9 cellular contexts compared by ENCODE assay signal in the genomic region with DNA sequence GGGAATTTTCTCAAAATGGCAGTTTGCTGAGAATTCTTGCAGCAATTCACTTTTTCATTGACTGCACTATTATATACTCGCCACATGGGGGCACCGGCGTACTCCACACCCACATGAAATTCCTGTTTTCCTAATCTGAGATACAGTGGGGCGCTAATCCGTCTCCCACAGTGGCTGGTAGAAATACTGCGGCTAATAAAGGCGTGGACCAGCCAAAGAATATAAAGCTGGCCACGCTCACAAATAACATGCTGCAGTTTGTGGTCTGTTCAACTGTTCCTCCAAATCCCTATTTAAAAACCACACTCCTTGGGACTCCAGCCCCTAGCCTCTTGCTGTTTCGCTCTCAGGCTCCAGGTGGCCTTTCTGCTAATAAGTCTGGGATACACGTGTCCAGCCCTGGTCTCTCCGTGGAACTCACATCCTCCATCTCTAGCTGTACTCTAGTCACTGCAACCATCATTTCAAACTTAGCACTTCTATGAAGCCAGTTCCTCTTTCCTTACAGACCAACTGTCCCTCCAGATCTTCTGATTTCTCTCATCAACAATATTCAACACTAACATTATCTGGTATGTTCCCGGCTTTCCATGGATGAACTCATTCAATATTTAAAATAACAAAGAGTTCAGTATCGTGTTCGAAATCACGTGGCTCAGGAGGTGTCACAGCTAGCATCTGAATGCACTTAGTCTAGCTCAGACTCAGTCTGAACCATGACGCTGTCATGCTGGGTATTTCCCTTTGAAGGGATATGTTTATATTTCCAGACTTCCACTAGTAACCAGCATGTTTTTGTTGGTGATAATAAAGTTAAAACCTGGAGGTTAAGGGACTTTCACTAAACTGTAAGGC. TPM values are rescaled to one million over a fixed set of nuclear protein-coding genes. Genes with fewer than 3 reads are reported as not detected.
DNase-seq lines count a peak whose midpoint lies in the region; ATAC-seq, FAIRE-seq and TF ChIP-seq lines count a peak whose summit lies in the region.
"Had no signal": no experiment of that assay in that cellular context is flagged by ENCODE, and none has a peak within 500 bp of the region (broad histone marks: within the 10 kb centered on the region; RNA-seq: fewer than 3 reads in every experiment).

No MANE protein-coding gene starts in this region.

- peak overlapping the region; percentile 70 for H3K4me2 ChIP-seq in K562 (ENCODE audit: insufficient read depth, low read length)

- H3K4me1 Mint-ChIP-seq in activated T-helper 2 cell treated with anti-CD3 and anti-CD28 coated beads, Interferon-gamma antibody, Interleukin-2, Interleukin-4, amounts not matched to agents 10 μg/mL and 5 μg/mL and 100 μg/mL, durations not matched to agents 14 hours and 24 hours and 36 hours (ENCODE audit: low read depth), result peaks cover 12% of the 10 kb centered on the region

- no peaks in the 10 kb centered on the region for H3K9me3 ChIP-seq in Panc1 (ENCODE audit: control insufficient read depth, insufficient read depth, low read depth, low read length)
- H3K9me3 ChIP-seq in K562 (replicated peaks; ENCODE audit: control insufficient read depth, insufficient read depth, low read depth, low read length), result peaks cover 8% of the 10 kb centered on the region; the same call in 1 of the 2 replicates
- H3K9me3 ChIP-seq in iPS-20b (ENCODE audit: insufficient read depth, low read depth, low read length), result no peaks in the 10 kb centered on the region
- H3K9me3 ChIP-seq in small intestine (ENCODE audit: control insufficient read depth, low read depth), result no peaks in the 10 kb centered on the region

- peak overlapping the region in 1 of 2 experiments; percentile 43; a peak in 3 of 4 replicates for H3K9ac ChIP-seq in K562 (ENCODE audit: insufficient read depth in 1 of 2, low read depth in 2 of 2, low read length in 2 of 2)
- H3K9ac ChIP-seq in iPS-20b (ENCODE audit: low read depth, low read length), result no peak overlapping the region

- H3K79me2 ChIP-seq in K562 (ENCODE audit: control insufficient read depth, insufficient read depth, low read length), result no peaks in the 10 kb centered on the region

- H3K27me3 ChIP-seq in Panc1 (ENCODE audit: control insufficient read depth, insufficient read depth, low read length), result no peaks in the 10 kb centered on the region
- H3K27me3 ChIP-seq in K562 (ENCODE audit: control insufficient read depth in 2 of 2, insufficient read depth in 2 of 2, low read length in 2 of 2), result no peaks in the 10 kb centered on the region
- no peaks in the 10 kb centered on the region; the same call in none of the 2 replicates for H3K27me3 ChIP-seq in iPS-20b (ENCODE audit: insufficient read depth, low read length)
- H3K27me3 ChIP-seq in small intestine (ENCODE audit: control insufficient read depth in 2 of 2, insufficient read depth in 2 of 2, low read length in 2 of 2), result no peaks in the 10 kb centered on the region

- no peaks in the 10 kb centered on the region for H3K9me1 ChIP-seq in K562 (ENCODE audit: control insufficient read depth, insufficient read depth, low read length)

- BruUV-seq in Panc1 (replicated peaks; lab: Mats Ljungman, UMichigan) (no TSS peak), K562 (replicated peaks; lab: Mats Ljungman, UMichigan) (no TSS peak)

- no peak; the same call in 1 of the 2 replicates for TF ChIP-seq EP300 in K562 (IDR thresholded peaks at IDR 0.05; ENCODE audit: low read length)

- TF ChIP-seq RAD21 in K562 (CRISPR knock-in tag; conservative IDR thresholded peaks at IDR 0.05 in 1 of 2, IDR thresholded peaks at IDR 0.05 in 1 of 2), result peak; percentile 86 to 88

- no peaks in the 10 kb centered on the region for H3K36me3 ChIP-seq in Panc1 (ENCODE audit: control insufficient read depth, insufficient read depth, low read length)
- H3K36me3 ChIP-seq in K562 (ENCODE audit: control insufficient read depth, insufficient read depth, low read length), result no peaks in the 10 kb centered on the region
- no peaks in the 10 kb centered on the region for H3K36me3 ChIP-seq in iPS-20b (ENCODE audit: insufficient read depth, low read depth, low read length)
- peaks cover 0 to 5% of the 10 kb centered on the region in 2 donors for H3K36me3 ChIP-seq in small intestine (ENCODE audit: control insufficient read depth in 2 of 2, insufficient read depth in 2 of 2, low read length in 2 of 2)

- FAIRE-seq in K562 (lab: Jason Lieb, UNC), result peak; percentile 81
- no peak for FAIRE-seq in small intestine (lab: Jason Lieb, UNC)

- peak; percentile 98 for TF ChIP-seq CTCF in Panc1 (IDR thresholded peaks at IDR 0.05)
- peak; percentile 90 to 92 (median 90) for TF ChIP-seq CTCF in K562 (IDR thresholded peaks at IDR 0.05 in 2 of 3, conservative IDR thresholded peaks at IDR 0.05 in 1 of 3; ENCODE audit: insufficient read depth in 2 of 3, low read depth in 1 of 3, low read length in 3 of 3)

- no peaks in the 10 kb centered on the region for H3K27me3 Mint-ChIP-seq in activated T-helper 2 cell treated with anti-CD3 and anti-CD28 coated beads, Interferon-gamma antibody, Interleukin-2, Interleukin-4, amounts not matched to agents 10 μg/mL and 5 μg/mL and 100 μg/mL, durations not matched to agents 14 hours and 24 hours and 36 hours (ENCODE audit: low read depth)

- no peak overlapping the region for H3K27ac ChIP-seq in Panc1 (ENCODE audit: low read length)
- H3K27ac ChIP-seq in K562 (ENCODE audit: extremely low read depth, low read depth, low read length), result peak overlapping the region; percentile 81
- no peak overlapping the region for H3K27ac ChIP-seq in iPS-20b (ENCODE audit: low read length)
- H3K27ac ChIP-seq in small intestine (ENCODE audit: low read depth in 1 of 2, low read length in 1 of 2), result no peak overlapping the region

- no peaks in the 10 kb centered on the region for H4K20me1 ChIP-seq in K562 (replicated peaks; ENCODE audit: control insufficient read depth, insufficient read depth, low read length)

- H3K4me1 ChIP-seq in Panc1 (ENCODE audit: control insufficient read depth, insufficient read depth, low read length), result no peaks in the 10 kb centered on the region
- peaks cover 0 to 27% of the 10 kb centered on the region in 2 experiments; a peak in 4 of 5 replicates for H3K4me1 ChIP-seq in K562 (replicated peaks in 1 of 2; ENCODE audit: control insufficient read depth in 2 of 2, insufficient read depth in 2 of 2, low read length in 2 of 2)
- no peaks in the 10 kb centered on the region for H3K4me1 ChIP-seq in iPS-20b (ENCODE audit: insufficient read depth, low read length)
- no peaks in the 10 kb centered on the region for H3K4me1 ChIP-seq in small intestine (ENCODE audit: control insufficient read depth in 2 of 2, insufficient read depth in 1 of 2, low read depth in 1 of 2, low read length in 1 of 2)

- ATAC-seq in GM19463 (IDR thresholded peaks at IDR 0.05; ENCODE audit: unreplicated experiment) (peak; percentile 57), Panc1 (peak; percentile 94), K562 (peak; percentile 75)

- no peak overlapping the region for H3K4me3 ChIP-seq in Jurkat, Clone E6-1 (ENCODE audit: low read length)
- H3K4me3 ChIP-seq in Panc1 (ENCODE audit: low read depth in 2 of 2, low read length in 2 of 2) (peak overlapping the region; percentile 6 to 44; a peak in 2 of 4 replicates), K562 (no peak overlapping the region), iPS-20b (ENCODE audit: low read length) (peak overlapping the region; percentile 4; the same call in 1 of the 2 replicates), small intestine (ENCODE audit: low read depth in 1 of 2, low read length in 2 of 2) (no peak overlapping the region)

- 14% methylated on average over 16 of the region's 16 CpGs for WGBS in K562 (ENCODE audit: insufficient coverage, low coverage, missing lambda C conversion rate)
- WGBS in small intestine, 3 donors, result 25 to 31% (median 30%) methylated on average over 16 of the region's 16 CpGs

- peak overlapping the region; percentile 96 for H2AFZ ChIP-seq in K562 (ENCODE audit: low read depth, low read length)

- TF ChIP-seq POLR2A in K562 (conservative IDR thresholded peaks at IDR 0.05), result no peak

- peak; percentile 65 for DNase-seq in DMS114 treated with DMSO at 0.1 percent for 48 hours (lab: John Stamatoyannopoulos, UW; ENCODE audit: unreplicated experiment)
- peak; percentile 32 for DNase-seq in Jurkat, Clone E6-1 (ENCODE audit: low read depth, low spot score)
- DNase-seq in Panc1 (ENCODE audit: low read depth, low spot score), result peak; percentile 71
- DNase-seq in K562 (ENCODE audit: extremely low read depth in 1 of 4, low spot score in 3 of 4), result peak; percentile 66 to 81 (median 68)
- peak; percentile 56 for DNase-seq in small intestine
- no peak for DNase-seq in activated T-helper 2 cell treated with anti-CD3 and anti-CD28 coated beads, Interferon-gamma antibody, Interleukin-2, Interleukin-4, amounts not matched to agents 10 μg/mL and 5 μg/mL and 100 μg/mL, durations not matched to agents 14 hours and 24 hours and 36 hours (ENCODE audit: low spot score)

- no peaks in the 10 kb centered on the region for H3K9me3 Mint-ChIP-seq in activated T-helper 2 cell treated with anti-CD3 and anti-CD28 coated beads, Interferon-gamma antibody, Interleukin-2, Interleukin-4, amounts not matched to agents 10 μg/mL and 5 μg/mL and 100 μg/mL, durations not matched to agents 14 hours and 24 hours and 36 hours

- CTCF ChIA-PET in Panc1 (lab: Charles Lee), result interaction anchor here (0.6 to 2.2 kb wide), 4 partner anchors 99 to 228 kb away, joined by 3 to 18 read pairs (median 6); no protein-coding TSS in a partner anchor
- CTCF ChIA-PET in K562 (lab: Yijun Ruan, JAX; ENCODE audit: low intra/inter-chr PET ratio), result interaction anchor here (0.6 to 2.5 kb wide), 9 partner anchors 119 to 231 kb away, joined by 3 to 35 read pairs (median 5); no protein-coding TSS in a partner anchor

- POLR2A ChIA-PET in Panc1 (lab: Charles Lee), result no interaction called here
- POLR2A ChIA-PET in K562 (lab: Yijun Ruan, JAX), result interaction anchor here (0.9 to 1.3 kb wide), 2 partner anchors 22 to 175 kb away, joined by 3 to 4 read pairs; a partner anchor contains a TSS

- intact Hi-C loops in Panc1 (cut with micrococcal nuclease; ENCODE audit: unreplicated experiment), result loop anchor here (1.0 kb wide), 2 partner anchors 193 to 223 kb away; no protein-coding TSS in a partner anchor
- intact Hi-C loops in K562 (cut with micrococcal nuclease), result loop anchor here (1.0 to 5.0 kb wide), 5 partner anchors 25 to 227 kb away; no protein-coding TSS in a partner anchor
- intact Hi-C loops in activated T-helper 2 cell treated with anti-CD3 and anti-CD28 coated beads, Interferon-gamma antibody, Interleukin-2, Interleukin-4, amounts not matched to agents 10 μg/mL and 5 μg/mL and 100 μg/mL, durations not matched to agents 14 hours and 24 hours and 36 hours (cut with micrococcal nuclease), result loop anchor here (1.0 kb wide), 2 partner anchors 119 to 193 kb away; no protein-coding TSS in a partner anchor

- H3K27ac Mint-ChIP-seq in activated T-helper 2 cell treated with anti-CD3 and anti-CD28 coated beads, Interferon-gamma antibody, Interleukin-2, Interleukin-4, amounts not matched to agents 10 μg/mL and 5 μg/mL and 100 μg/mL, durations not matched to agents 14 hours and 24 hours and 36 hours, result no peak overlapping the region

- in situ Hi-C loops in Panc1 (cut with HindIII; ENCODE audit: low pct_unique_long_range_greater_than_20kb, low sequenced_read_pairs), result no loop called here
- in situ Hi-C loops in K562 (cut with MboI), result no loop called here

- H3K4me3 Mint-ChIP-seq in activated T-helper 2 cell treated with anti-CD3 and anti-CD28 coated beads, Interferon-gamma antibody, Interleukin-2, Interleukin-4, amounts not matched to agents 10 μg/mL and 5 μg/mL and 100 μg/mL, durations not matched to agents 14 hours and 24 hours and 36 hours (ENCODE audit: low read depth), result no peak overlapping the region

- H3K36me3 Mint-ChIP-seq in activated T-helper 2 cell treated with anti-CD3 and anti-CD28 coated beads, Interferon-gamma antibody, Interleukin-2, Interleukin-4, amounts not matched to agents 10 μg/mL and 5 μg/mL and 100 μg/mL, durations not matched to agents 14 hours and 24 hours and 36 hours (ENCODE audit: low read depth), result peaks cover 5% of the 10 kb centered on the region

RNA-seq across cellular contexts. Expression of a gene that starts 22.0 kb away (rescaled TPM):
- polyA plus RNA-seq in Jurkat, Clone E6-1 (2012; ENCODE audit: insufficient read depth, insufficient read length), result 46.9 TPM
- total RNA-seq in Panc1 (2021; ENCODE audit: unreplicated experiment), result 35.0 TPM
- polyA plus RNA-seq in Panc1 (2012; ENCODE audit: insufficient read length), result 36.5 TPM
- total RNA-seq in K562 (2011; cell fraction: chromatin; rRNA removed; ENCODE audit: low replicate concordance), result 31.3 and 57.2 TPM in 2 replicates
- total RNA-seq in K562 (2011; cell fraction: nucleolus; rRNA removed), result 18.3 and 20.9 TPM in 2 replicates
- total RNA-seq in K562 (2011; cell fraction: nucleoplasm; rRNA removed), result 25.7 and 42.1 TPM in 2 replicates
- total RNA-seq in K562 (2014; rRNA removed), result 16.3 and 23.4 TPM in 2 replicates
- 16.0 and 19.7 TPM in 2 replicates for total RNA-seq in K562 (2014; rRNA removed; fragmentation: Illumina TruSeq; extraction: Trizol)
- total RNA-seq in K562 (2015; rRNA removed; fragmentation: Illumina TruSeq; extraction: Trizol), result 20.2 and 20.5 TPM in 2 replicates
- 21.0 and 25.2 TPM in 2 replicates for total RNA-seq in K562 (2021)
- polyA plus RNA-seq in K562 (2011; rRNA removed), result 24.0 and 30.0 TPM in 2 replicates
- 15.7 and 17.2 TPM in 2 replicates for polyA plus RNA-seq in K562 (2011; cell fraction: cytosol; rRNA removed)
- polyA plus RNA-seq in K562 (2011; cell fraction: nucleus; rRNA removed), result 69.7 and 83.9 TPM in 2 replicates
- polyA plus RNA-seq in K562 (2012), result 15.5 and 29.2 TPM in 2 replicates
- polyA plus RNA-seq in K562 (2014; fragmentation: Illumina TruSeq; extraction: Trizol), result 20.4 and 20.5 TPM in 2 replicates
- 10 to 100 TPM in 1 of 2 experiments, 1 to 10 TPM in 1; 8.7 to 11.5 TPM for polyA plus RNA-seq in K562 (2014; fragmentation: Nextera tagmentation; extraction: Ambion mirVana)
- polyA plus RNA-seq in K562 (2014; rRNA removed), result 20.3 and 28.7 TPM in 2 replicates
- polyA minus RNA-seq in K562 (2011; rRNA and poly(A)+ RNA removed), result 10.1 and 12.8 TPM in 2 replicates
- 5.6 and 7.5 TPM in 2 replicates for polyA minus RNA-seq in K562 (2011; cell fraction: cytosol; rRNA and poly(A)+ RNA removed)
- 22.9 and 38.6 TPM in 2 replicates for polyA minus RNA-seq in K562 (2011; cell fraction: nucleus; rRNA and poly(A)+ RNA removed)
- 10 to 100 TPM; 22.5 to 47.4 (median 37.6) TPM for polyA plus RNA-seq in small intestine
- total RNA-seq in activated T-helper 2 cell treated with anti-CD3 and anti-CD28 coated beads, Interferon-gamma antibody, Interleukin-2, Interleukin-4, amounts not matched to agents 10 μg/mL and 5 μg/mL and 100 μg/mL, durations not matched to agents 14 hours and 24 hours and 36 hours, result 36.1 and 37.4 TPM in 2 replicates

RNA-seq across cellular contexts. Expression of a gene that starts 28.9 kb away (rescaled TPM):
- 1.8 TPM for polyA plus RNA-seq in Jurkat, Clone E6-1 (2012; ENCODE audit: insufficient read depth, insufficient read length)
- total RNA-seq in Panc1 (2021; ENCODE audit: unreplicated experiment) (14.9 TPM), K562 (2014; rRNA removed) (1.7 and 2.4 TPM in 2 replicates), K562 (2014; rRNA removed; fragmentation: Illumina TruSeq; extraction: Trizol) (3.7 and 3.8 TPM in 2 replicates), K562 (2015; rRNA removed; fragmentation: Illumina TruSeq; extraction: Trizol) (2.6 and 3.4 TPM in 2 replicates), K562 (2021) (5.4 and 7.5 TPM in 2 replicates)
- 9.7 TPM for polyA plus RNA-seq in Panc1 (2012; ENCODE audit: insufficient read length)
- 7.3 and 8.2 TPM in 2 replicates for total RNA-seq in K562 (2011; cell fraction: chromatin; rRNA removed; ENCODE audit: low replicate concordance)
- 6.0 and 6.1 TPM in 2 replicates for total RNA-seq in K562 (2011; cell fraction: nucleolus; rRNA removed)
- total RNA-seq in K562 (2011; cell fraction: nucleoplasm; rRNA removed), result 9.2 and 10.1 TPM in 2 replicates
- polyA plus RNA-seq in K562 (2011; rRNA removed) (7.9 and 9.6 TPM in 2 replicates), K562 (2014; fragmentation: Illumina TruSeq; extraction: Trizol) (5.6 and 6.4 TPM in 2 replicates), K562 (2014; fragmentation: Nextera tagmentation; extraction: Ambion mirVana) (1 to 10 TPM in 1 of 2 experiments, under 1 TPM in 1; 0.89 to 1.2 TPM), K562 (2014; rRNA removed) (4.1 and 6.7 TPM in 2 replicates), small intestine (10 to 100 TPM in 2 of 3 donors, 1 to 10 TPM in 1; 4.1 to 43.0 (median 12.1) TPM)
- polyA plus RNA-seq in K562 (2011; cell fraction: cytosol; rRNA removed), result 6.0 and 6.8 TPM in 2 replicates
- 5.3 and 6.7 TPM in 2 replicates for polyA plus RNA-seq in K562 (2011; cell fraction: nucleus; rRNA removed)
- polyA plus RNA-seq in K562 (2012), result 6.6 and 7.8 TPM in 2 replicates
- polyA minus RNA-seq in K562 (2011; rRNA and poly(A)+ RNA removed), result 8.1 and 8.2 TPM in 2 replicates
- 2.3 and 3.3 TPM in 2 replicates for polyA minus RNA-seq in K562 (2011; cell fraction: cytosol; rRNA and poly(A)+ RNA removed)
- polyA minus RNA-seq in K562 (2011; cell fraction: nucleus; rRNA and poly(A)+ RNA removed), result 1.2 and 2.6 TPM in 2 replicates
- 5.0 and 5.2 TPM in 2 replicates for total RNA-seq in activated T-helper 2 cell treated with anti-CD3 and anti-CD28 coated beads, Interferon-gamma antibody, Interleukin-2, Interleukin-4, amounts not matched to agents 10 μg/mL and 5 μg/mL and 100 μg/mL, durations not matched to agents 14 hours and 24 hours and 36 hours

RNA-seq across cellular contexts. Expression of a gene that starts 29.1 kb away (rescaled TPM):
- 11.6 TPM for polyA plus RNA-seq in Jurkat, Clone E6-1 (2012; ENCODE audit: insufficient read depth, insufficient read length)
- total RNA-seq in Panc1 (2021; ENCODE audit: unreplicated experiment) (10.1 TPM), K562 (2014; rRNA removed) (6.8 and 10.6 TPM in 2 replicates), K562 (2014; rRNA removed; fragmentation: Illumina TruSeq; extraction: Trizol) (16.7 and 19.6 TPM in 2 replicates), K562 (2015; rRNA removed; fragmentation: Illumina TruSeq; extraction: Trizol) (15.9 and 16.1 TPM in 2 replicates), K562 (2021) (5.7 and 6.0 TPM in 2 replicates)
- polyA plus RNA-seq in Panc1 (2012; ENCODE audit: insufficient read length), result 5.1 TPM
- total RNA-seq in K562 (2011; cell fraction: chromatin; rRNA removed; ENCODE audit: low replicate concordance), result 0.74 and 3.1 TPM in 2 replicates
- 2.0 and 4.2 TPM in 2 replicates for total RNA-seq in K562 (2011; cell fraction: nucleolus; rRNA removed)
- 0.59 and 1.7 TPM in 2 replicates for total RNA-seq in K562 (2011; cell fraction: nucleoplasm; rRNA removed)
- polyA plus RNA-seq in K562 (2011; rRNA removed) (9.4 and 19.3 TPM in 2 replicates), K562 (2014; fragmentation: Illumina TruSeq; extraction: Trizol) (19.2 and 19.5 TPM in 2 replicates), K562 (2014; fragmentation: Nextera tagmentation; extraction: Ambion mirVana) (1 to 10 TPM; 9.0 to 9.9 TPM), K562 (2014; rRNA removed) (12.6 and 14.0 TPM in 2 replicates), small intestine (1 to 10 TPM; 3.2 to 9.8 (median 7.2) TPM)
- 1.9 and 2.5 TPM in 2 replicates for polyA plus RNA-seq in K562 (2011; cell fraction: cytosol; rRNA removed)
- polyA plus RNA-seq in K562 (2011; cell fraction: nucleus; rRNA removed), result 1.7 and 3.6 TPM in 2 replicates
- 13.7 and 14.0 TPM in 2 replicates for polyA plus RNA-seq in K562 (2012)
- 3.3 and 6.7 TPM in 2 replicates for polyA minus RNA-seq in K562 (2011; rRNA and poly(A)+ RNA removed)
- 1.5 and 2.9 TPM in 2 replicates for polyA minus RNA-seq in K562 (2011; cell fraction: cytosol; rRNA and poly(A)+ RNA removed)
- 3.2 and 5.4 TPM in 2 replicates for polyA minus RNA-seq in K562 (2011; cell fraction: nucleus; rRNA and poly(A)+ RNA removed)
- 2.3 and 2.9 TPM in 2 replicates for total RNA-seq in activated T-helper 2 cell treated with anti-CD3 and anti-CD28 coated beads, Interferon-gamma antibody, Interleukin-2, Interleukin-4, amounts not matched to agents 10 μg/mL and 5 μg/mL and 100 μg/mL, durations not matched to agents 14 hours and 24 hours and 36 hours

RNA-seq across cellular contexts. Expression of a gene that starts 33.4 kb away (rescaled TPM):
- not detected for polyA plus RNA-seq in Jurkat, Clone E6-1 (2012; ENCODE audit: insufficient read depth, insufficient read length)
- total RNA-seq in Panc1 (2021; ENCODE audit: unreplicated experiment) (not detected), K562 (2014; rRNA removed) (0.09 and 0.16 TPM in 2 replicates), K562 (2014; rRNA removed; fragmentation: Illumina TruSeq; extraction: Trizol) (0.19 and 0.47 TPM in 2 replicates), K562 (2015; rRNA removed; fragmentation: Illumina TruSeq; extraction: Trizol) (0.40 and 0.49 TPM in 2 replicates), K562 (2021) (0.18 and 0.42 TPM in 2 replicates)
- polyA plus RNA-seq in Panc1 (2012; ENCODE audit: insufficient read length), result not detected
- 0.74 and 0.83 TPM in 2 replicates for total RNA-seq in K562 (2011; cell fraction: chromatin; rRNA removed; ENCODE audit: low replicate concordance)
- total RNA-seq in K562 (2011; cell fraction: nucleolus; rRNA removed), result 0.33 and 0.39 TPM in 2 replicates
- total RNA-seq in K562 (2011; cell fraction: nucleoplasm; rRNA removed), result 0.95 and 1.7 TPM in 2 replicates
- polyA plus RNA-seq in K562 (2011; rRNA removed) (0.39 and 0.53 TPM in 2 replicates), K562 (2014; fragmentation: Illumina TruSeq; extraction: Trizol) (0.47 and 0.68 TPM in 2 replicates), K562 (2014; fragmentation: Nextera tagmentation; extraction: Ambion mirVana) (under 1 TPM; 0.11 to 0.30 TPM), K562 (2014; rRNA removed) (0.22 and 0.69 TPM in 2 replicates), small intestine (not detected)
- polyA plus RNA-seq in K562 (2011; cell fraction: cytosol; rRNA removed), result 0.28 and 0.37 TPM in 2 replicates
- 1.0 and 1.1 TPM in 2 replicates for polyA plus RNA-seq in K562 (2011; cell fraction: nucleus; rRNA removed)
- 0.49 and 1.2 TPM in 2 replicates for polyA plus RNA-seq in K562 (2012)
- polyA minus RNA-seq in K562 (2011; rRNA and poly(A)+ RNA removed), result 0.18 TPM in 2 replicates
- polyA minus RNA-seq in K562 (2011; cell fraction: cytosol; rRNA and poly(A)+ RNA removed), result not detected in 2 replicates
- polyA minus RNA-seq in K562 (2011; cell fraction: nucleus; rRNA and poly(A)+ RNA removed), result 0.27 and 0.56 TPM in 2 replicates
- total RNA-seq in activated T-helper 2 cell treated with anti-CD3 and anti-CD28 coated beads, Interferon-gamma antibody, Interleukin-2, Interleukin-4, amounts not matched to agents 10 μg/mL and 5 μg/mL and 100 μg/mL, durations not matched to agents 14 hours and 24 hours and 36 hours, result not detected in 2 replicates
- total RNA-seq: dermis microvascular lymphatic vessel endothelial cell had no signal

Comparison
In these comparisons a context has a peak if more than half of its experiments do, and no peak if none do; other contexts are left out.
1. H3K4me3 ChIP-seq: peak in Panc1 (2 of 2) and iPS-20b (single experiment); none in Jurkat, Clone E6-1 (single experiment), K562 (single experiment) and small intestine (0 of 2).
2. Peak in every context shown above with its lines, with median percentiles within 50 percentile points of each other: ATAC-seq.